In genomic region chr5:62133426-62133825, GRCh38 we compare ENCODE assay signal across 28 cellular contexts.
"Had no signal": no experiment of that assay in that cellular context is flagged by ENCODE, and none has a peak within 500 bp of the region (broad histone marks: within the 10 kb centered on the region; RNA-seq: fewer than 3 reads in every experiment).

No MANE protein-coding gene starts in this region.

- H3K27me3 ChIP-seq: colonic mucosa, esophagus muscularis mucosa, gastrocnemius medialis, gastroesophageal sphincter had no signal

- H3K27ac Mint-ChIP-seq: dendritic cell treated with granulocyte-macrophage colony-stimulating factor and Interleukin-4, amounts not matched to agents 40 ng/mL and 50 ng/mL, for 4 days; effector memory CD8-positive, alpha-beta T cell; endodermal cell had no signal

- H3K9me3 Mint-ChIP-seq: dendritic cell treated with granulocyte-macrophage colony-stimulating factor and Interleukin-4, amounts not matched to agents 40 ng/mL and 50 ng/mL, for 4 days had no signal

- FAIRE-seq: colon, endometrium, endothelial cell of umbilical vein, frontal cortex had no signal

- H3K27me3 Mint-ChIP-seq: dendritic cell treated with granulocyte-macrophage colony-stimulating factor and Interleukin-4, amounts not matched to agents 40 ng/mL and 50 ng/mL, for 4 days had no signal

- H3K27ac ChIP-seq: colonic mucosa, coronary artery, dorsolateral prefrontal cortex, epithelial cell of prostate, esophagus muscularis mucosa, esophagus squamous epithelium, gastrocnemius medialis, gastroesophageal sphincter, heart left ventricle, heart right ventricle had no signal

- H3K4me3 Mint-ChIP-seq: dendritic cell treated with granulocyte-macrophage colony-stimulating factor and Interleukin-4, amounts not matched to agents 40 ng/mL and 50 ng/mL, for 4 days; effector memory CD8-positive, alpha-beta T cell; endodermal cell had no signal

- DNase-seq: colonic mucosa; cortex of kidney; dermis blood vessel endothelial cell; dorsolateral prefrontal cortex; effector CD4-positive, alpha-beta T cell; effector CD8-positive, alpha-beta T cell; effector memory CD4-positive, alpha-beta T cell; effector memory CD8-positive, alpha-beta T cell; endodermal cell; erythroblast; esophagus squamous epithelium; foreskin fibroblast; foreskin melanocyte; gastrocnemius medialis; glutamatergic neuron; head of caudate nucleus; heart left ventricle; heart right ventricle had no signal

- H3K4me1 ChIP-seq: colonic mucosa, esophagus muscularis mucosa, esophagus squamous epithelium, gastrocnemius medialis, gastroesophageal sphincter, heart left ventricle, heart right ventricle had no signal

- H3K4me3 ChIP-seq: colonic mucosa, coronary artery, dorsolateral prefrontal cortex, esophagus muscularis mucosa, esophagus squamous epithelium, gastrocnemius medialis, gastroesophageal sphincter, heart left ventricle, heart right ventricle had no signal

- H3K36me3 ChIP-seq: colonic mucosa, esophagus muscularis mucosa, esophagus squamous epithelium, gastrocnemius medialis, gastroesophageal sphincter, heart left ventricle, heart right ventricle had no signal

- H3K9me3 ChIP-seq: colonic mucosa, esophagus muscularis mucosa, esophagus squamous epithelium, gastrocnemius medialis, gastroesophageal sphincter, heart left ventricle had no signal

- ATAC-seq: effector memory CD8-positive, alpha-beta T cell; esophagus mucosa; gastrocnemius medialis; gastroesophageal sphincter; heart left ventricle; heart right ventricle had no signal
